ENCODE assay signal across 11 cellular contexts in genomic region chr21:42525676-42526378, GRCh38. TPM values are rescaled to one million over a fixed set of nuclear protein-coding genes. Genes with fewer than 3 reads are reported as not detected.
DNase-seq lines count a peak whose midpoint lies in the region; TF ChIP-seq lines count a peak whose summit lies in the region.
"Had no signal": no experiment of that assay in that cellular context is flagged by ENCODE, and none has a peak within 500 bp of the region (broad histone marks: within the 10 kb centered on the region; RNA-seq: fewer than 3 reads in every experiment).

No MANE protein-coding gene starts in this region.

- no peaks in the 10 kb centered on the region for H3K27me3 ChIP-seq in esophagus muscularis mucosa
- H3K27me3 ChIP-seq: testis had no signal

- in situ Hi-C loops in G401 (cut with HindIII; ENCODE audit: low sequenced_read_pairs) = no loop called here

- no peak overlapping the region for H3K4me3 ChIP-seq in esophagus muscularis mucosa
- H3K4me3 ChIP-seq: testis had no signal

- intact Hi-C loops in esophagus muscularis mucosa (cut with DNase I) = no loop called here

- H3K4me3 Mint-ChIP-seq in progenitor cell of endocrine pancreas (ENCODE audit: low read depth) = no peak overlapping the region

- peak overlapping the region; percentile 77 for H3K27ac Mint-ChIP-seq in progenitor cell of endocrine pancreas

- no peak for TF ChIP-seq POLR2A in esophagus muscularis mucosa (IDR thresholded peaks at IDR 0.05; ENCODE audit: low read depth)

- H3K4me1 Mint-ChIP-seq in progenitor cell of endocrine pancreas (ENCODE audit: low read depth) = peaks cover 40% of the 10 kb centered on the region

- DNase-seq in G401 (ENCODE audit: low spot score) = peak; percentile 39
- peak; percentile 15 for DNase-seq in NCI-H1436 treated with DMSO at 0.1 percent for 48 hours (lab: John Stamatoyannopoulos, UW)
- DNase-seq in esophagus muscularis mucosa (ENCODE audit: extremely low spot score) = no peak
- no peak for DNase-seq in progenitor cell of endocrine pancreas (ENCODE audit: low spot score, unreplicated experiment)
- no peak for DNase-seq in SW 1271 (lab: John Stamatoyannopoulos, UW)
- DNase-seq in SW480 (ENCODE audit: low spot score) = no peak
- no peak for DNase-seq in NCI-H2171 treated with DMSO at 0.1 percent for 48 hours (lab: John Stamatoyannopoulos, UW)
- DNase-seq: stimulated activated CD4-positive, alpha-beta T cell treated with anti-CD3 and anti-CD28 coated beads, Interleukin-4, amount 100 ng/mL, for 24 hours; testis had no signal

- no peak for TF ChIP-seq EP300 in esophagus muscularis mucosa (IDR thresholded peaks at IDR 0.05)

- WGBS in esophagus muscularis mucosa = 56% methylated on average over 9 of the region's 9 CpGs

- TF ChIP-seq CTCF in esophagus muscularis mucosa (IDR thresholded peaks at IDR 0.05) (no peak), progenitor cell of endocrine pancreas (IDR thresholded peaks at IDR 0.05; ENCODE audit: unreplicated experiment) (no peak)

- H3K36me3 ChIP-seq in esophagus muscularis mucosa = peaks cover 0 to 16% (median 11%) of the 10 kb centered on the region in 4 donors

- H3K9me3 Mint-ChIP-seq in progenitor cell of endocrine pancreas (ENCODE audit: low read depth) = no peaks in the 10 kb centered on the region

- peak overlapping the region; percentile 80 to 83 (median 82) for H3K27ac ChIP-seq in esophagus muscularis mucosa (replicated peaks in 1 of 4)

- peaks cover 30% of the 10 kb centered on the region for H3K36me3 Mint-ChIP-seq in progenitor cell of endocrine pancreas (ENCODE audit: insufficient read depth)

- H3K4me1 ChIP-seq in esophagus muscularis mucosa = peaks cover 28 to 39% (median 37%) of the 10 kb centered on the region in 4 donors

- H3K9me3 ChIP-seq in esophagus muscularis mucosa = no peaks in the 10 kb centered on the region
- H3K9me3 ChIP-seq: testis had no signal

- no peaks in the 10 kb centered on the region for H3K27me3 Mint-ChIP-seq in progenitor cell of endocrine pancreas

RNA-seq across cellular contexts. Expression of gene SLC37A1, which starts 12.2 kb away (rescaled TPM):
- total RNA-seq in G401 (2014; rRNA removed; shearing (Covaris generic)) = 0.37 and 0.86 TPM in 2 replicates
- total RNA-seq in esophagus muscularis mucosa (10 to 100 TPM in 1 of 4 donors, 1 to 10 TPM in 3; 5.4 to 11.1 (median 7.1) TPM), progenitor cell of endocrine pancreas (58.4 and 60.2 TPM in 2 replicates)

RNA-seq across cellular contexts. Expression of gene RSPH1, which starts 29.8 kb away (rescaled TPM):
- 0.41 TPM in 1 of 2 replicates, not detected in the other for total RNA-seq in G401 (2014; rRNA removed; shearing (Covaris generic))
- under 1 TPM in 3 of 4 donors, not detected in 1; 0.50 to 0.78 (median 0.57) TPM for total RNA-seq in esophagus muscularis mucosa
- total RNA-seq in progenitor cell of endocrine pancreas = 4.4 and 7.1 TPM in 2 replicates
- total RNA-seq: H1, osteoblast had no signal

Comparison
In these comparisons a context has a peak if more than half of its experiments do, and no peak if none do; other contexts are left out.
1. DNase-seq: peak in G401 (single experiment) and NCI-H1436 treated with DMSO at 0.1 percent for 48 hours (single experiment); none in esophagus muscularis mucosa (single experiment), progenitor cell of endocrine pancreas (single experiment), SW 1271 (0 of 2), SW480 (single experiment) and NCI-H2171 treated with DMSO at 0.1 percent for 48 hours (single experiment).